9 cellular contexts compared by ENCODE assay signal in genomic region chr10:46516660-46517416, GRCh38.
DNase-seq lines count a peak whose midpoint lies in the region; ATAC-seq lines count a peak whose summit lies in the region.
"Had no signal": no experiment of that assay in that cellular context is flagged by ENCODE, and none has a peak within 500 bp of the region (broad histone marks: within the 10 kb centered on the region; RNA-seq: fewer than 3 reads in every experiment).

No MANE protein-coding gene starts in this region.

- ATAC-seq in GM19397 (IDR thresholded peaks at IDR 0.05; ENCODE audit: unreplicated experiment) = no peak

- DNase-seq in stimulated activated CD4-positive, alpha-beta T cell treated with anti-CD3 and anti-CD28 coated beads, Interleukin-4, amount 100 ng/mL, for 24 hours = peak; percentile 3
- DNase-seq in stimulated activated CD4-positive, alpha-beta T cell treated with anti-CD3 and anti-CD28 coated beads, Interleukin-1b, Interleukin-23, amount 100 ng/mL, for 48 hours = no peak
- DNase-seq in amniotic epithelial cell (ENCODE audit: low read depth) = peak; percentile 80
- DNase-seq in kidney glomerular epithelial cell (lab: John Stamatoyannopoulos, UW) = peak; percentile 89
- no peak for DNase-seq in activated gamma-delta T cell (lab: John Stamatoyannopoulos, UW)
- DNase-seq in DMS79 (lab: John Stamatoyannopoulos, UW) = no peak
- no peak for DNase-seq in cerebellar cortex (ENCODE audit: low spot score)
- DNase-seq: activated naive CD4-positive, alpha-beta T cell had no signal

Comparison
In these comparisons a context has a peak if more than half of its experiments do, and no peak if none do; other contexts are left out.
1. DNase-seq: peak in stimulated activated CD4-positive, alpha-beta T cell treated with anti-CD3 and anti-CD28 coated beads, Interleukin-4, amount 100 ng/mL, for 24 hours (single experiment), amniotic epithelial cell (single experiment) and kidney glomerular epithelial cell (single experiment); none in stimulated activated CD4-positive, alpha-beta T cell treated with anti-CD3 and anti-CD28 coated beads, Interleukin-1b, Interleukin-23, amount 100 ng/mL, for 48 hours (single experiment), activated gamma-delta T cell (single experiment), DMS79 (single experiment) and cerebellar cortex (single experiment).